ENCODE assay signal across 17 cellular contexts in the genomic region with DNA sequence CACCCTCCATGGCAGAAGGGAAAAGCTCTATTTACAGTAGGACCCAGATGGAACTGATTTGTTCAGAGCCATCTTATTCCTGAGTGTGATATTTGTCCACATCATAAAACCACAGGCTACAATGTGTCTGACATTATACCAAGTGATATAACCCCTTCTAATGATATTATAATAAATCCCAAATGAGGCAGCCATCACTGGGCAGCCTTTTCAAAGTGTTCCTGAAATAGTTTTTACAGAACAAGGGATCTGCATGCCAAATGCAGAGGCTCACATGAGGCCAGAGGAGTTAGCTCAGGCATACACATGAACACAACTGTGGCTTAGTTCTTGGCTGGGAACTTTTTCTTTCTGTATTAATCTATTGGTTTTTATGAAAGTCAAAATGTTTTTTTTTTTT.
"Had no signal": no experiment of that assay in that cellular context is flagged by ENCODE, and none has a peak within 500 bp of the region (broad histone marks: within the 10 kb centered on the region; RNA-seq: fewer than 3 reads in every experiment).

No MANE protein-coding gene starts in this region.

- H3K27me3 ChIP-seq: spleen, tibial nerve, upper lobe of left lung had no signal

- ATAC-seq: left ventricle myocardium superior; lower lobe of right lung; naive thymus-derived CD8-positive, alpha-beta T cell; stimulated activated memory B cell treated with anti-CD40 and anti-IgM and Interleukin-4, amounts not matched to agents 10 μg/mL and 1 μg/mL and 100 μg/mL, for 72 hours; stimulated activated naive CD8-positive, alpha-beta T cell treated with anti-CD3 and anti-CD28 coated beads, Interleukin-15, Interleukin-2, amounts not matched to agents 100 U/mL and 50 U/mL, for 24 hours had no signal

- H2AFZ ChIP-seq: parathyroid adenoma had no signal

- H3K9ac ChIP-seq: parathyroid adenoma had no signal

- H3K4me1 ChIP-seq: lower lobe of right lung, parathyroid adenoma, spleen, upper lobe of left lung had no signal

- H3K36me3 ChIP-seq: lower lobe of right lung, spleen, thoracic aorta, tibial nerve, upper lobe of left lung had no signal

- DNase-seq: dorsolateral prefrontal cortex; effector CD4-positive, alpha-beta T cell; left ventricle myocardium superior; lower lobe of right lung; naive thymus-derived CD8-positive, alpha-beta T cell; nephron progenitor cell; right cardiac atrium; spleen; stimulated activated CD4-positive, alpha-beta T cell treated with anti-CD3 and anti-CD28 coated beads, Interleukin-4, amount 100 ng/mL, for 4 hours; stimulated activated naive CD8-positive, alpha-beta T cell treated with anti-CD3 and anti-CD28 coated beads, Interleukin-15, Interleukin-2, amounts not matched to agents 100 U/mL and 50 U/mL, for 24 hours; substantia nigra; upper lobe of left lung had no signal

- H3K79me2 ChIP-seq: parathyroid adenoma had no signal

- H3K4me3 ChIP-seq: dorsolateral prefrontal cortex, lower lobe of right lung, skin epidermis, spleen, thoracic aorta, tibial nerve, upper lobe of left lung had no signal

- H3K27ac ChIP-seq: dorsolateral prefrontal cortex, lower lobe of right lung, parathyroid adenoma, spleen, thoracic aorta, tibial nerve, upper lobe of left lung had no signal
